Comparison of ENCODE assay signal across 15 cellular contexts in the genomic region with DNA sequence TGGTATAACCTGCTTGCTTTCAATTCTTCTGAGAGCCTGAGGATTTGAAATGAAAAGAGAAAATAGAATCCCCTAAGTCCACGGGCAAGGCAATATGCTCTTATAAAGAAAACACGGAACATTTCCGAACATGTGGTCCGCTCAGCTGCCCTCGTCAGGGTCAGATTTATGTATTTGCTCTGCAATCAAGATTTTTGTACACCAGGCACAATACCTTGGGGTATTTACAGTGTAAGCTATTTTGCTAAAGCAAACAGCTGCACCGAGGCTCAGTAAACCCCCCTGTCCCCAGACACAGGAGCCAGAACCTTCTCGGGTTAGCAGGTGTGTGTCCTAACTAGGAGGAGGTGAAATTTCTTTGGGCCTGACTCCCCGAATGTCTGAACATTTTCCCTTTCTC.
"Had no signal": no experiment of that assay in that cellular context is flagged by ENCODE, and none has a peak within 500 bp of the region (broad histone marks: within the 10 kb centered on the region; RNA-seq: fewer than 3 reads in every experiment).

No MANE protein-coding gene starts in this region.

- H3K27ac Mint-ChIP-seq: effector memory CD8-positive, alpha-beta T cell had no signal

- H3K9me3 Mint-ChIP-seq: effector memory CD8-positive, alpha-beta T cell had no signal

- H3K4me3 Mint-ChIP-seq: effector memory CD8-positive, alpha-beta T cell had no signal

- DNase-seq: activated CD4-positive, alpha-beta T cell treated with anti-CD3 and anti-CD28 coated beads, Interleukin-2, amount 50 U/mL, for 4 hours; activated naive CD4-positive, alpha-beta T cell treated with anti-CD3 and anti-CD28 coated beads, Interleukin-2, amount 50 U/mL, for 16 hours; activated T-cell treated with anti-CD3 and anti-CD28 coated beads, Interleukin-2, amount 50 U/mL, for 1 hour; adrenal gland; effector memory CD8-positive, alpha-beta T cell; hypothalamus; kidney glomerular epithelial cell; nucleus accumbens; spleen; stimulated activated CD4-positive, alpha-beta T cell treated with anti-CD3 and anti-CD28 coated beads, Interleukin-1b, Interleukin-23, amount 100 ng/mL, for 48 hours; stimulated activated naive CD4-positive, alpha-beta T cell; upper lobe of left lung had no signal

- H3K4me3 ChIP-seq: adrenal gland, coronary artery, prostate gland, spleen, suprapubic skin, upper lobe of left lung had no signal
